ENCODE assay signal across 11 cellular contexts in genomic region chr15:98999233-98999632, GRCh38. TPM values are rescaled to one million over a fixed set of nuclear protein-coding genes. Genes with fewer than 3 reads are reported as not detected.
"Had no signal": no experiment of that assay in that cellular context is flagged by ENCODE, and none has a peak within 500 bp of the region (broad histone marks: within the 10 kb centered on the region; RNA-seq: fewer than 3 reads in every experiment).

No MANE protein-coding gene starts in this region.

- H3K9me3 ChIP-seq: HAP-1 had no signal

- H3K27ac ChIP-seq: GM23248, HL-60 had no signal

- H2AFZ ChIP-seq: GM23248 had no signal

- H3K36me3 ChIP-seq: HAP-1 had no signal

- H3K9ac ChIP-seq: GM23248 had no signal

- ATAC-seq: HCT116 had no signal

- H3K4me1 ChIP-seq: HAP-1 had no signal

- DNase-seq: GM23248, GOT3, H7, HFFc6, IMR-90, KG1 had no signal

- H3K4me3 ChIP-seq: GM23248, HAP-1 had no signal

RNA-seq across cellular contexts. Expression of gene PGPEP1L, which starts 8.4 kb away (rescaled TPM):
- total RNA-seq: GM23248, H4, H7, HFFc6, HT1080, IMR-90 had no signal
- polyA plus RNA-seq: GM23248, IMR-90 had no signal
